17 cellular contexts compared by ENCODE assay signal in the genomic region with DNA sequence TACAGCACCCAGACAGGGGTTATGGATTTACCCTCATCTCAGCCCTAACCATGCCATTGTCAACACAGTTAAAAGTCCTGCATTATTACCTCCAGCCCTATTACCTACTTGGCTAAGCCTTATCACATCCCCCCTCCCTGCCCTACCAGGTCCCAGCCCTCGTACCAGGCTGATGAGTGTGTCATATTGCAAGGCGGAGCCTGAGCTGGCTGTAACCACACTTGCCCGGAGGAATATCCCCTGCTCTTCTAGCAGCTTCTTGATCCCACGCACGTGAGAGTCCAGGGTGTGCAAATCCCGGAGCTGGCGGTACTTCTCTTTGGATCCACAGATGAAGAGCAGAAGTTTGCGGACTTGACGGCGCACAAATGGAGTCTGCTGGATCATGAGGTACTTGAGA.
DNase-seq lines count a peak whose midpoint lies in the region; ATAC-seq and TF ChIP-seq lines count a peak whose summit lies in the region.
"Had no signal": no experiment of that assay in that cellular context is flagged by ENCODE, and none has a peak within 500 bp of the region (broad histone marks: within the 10 kb centered on the region; RNA-seq: fewer than 3 reads in every experiment).

No MANE protein-coding gene starts in this region.

- H3K27ac ChIP-seq in CD4-positive, alpha-beta T cell (ENCODE audit: low read depth, low read length), result no peak overlapping the region
- no peak overlapping the region for H3K27ac ChIP-seq in testis
- H3K27ac ChIP-seq: adrenal gland, right lobe of liver, upper lobe of left lung had no signal

- no peaks in the 10 kb centered on the region for H3K9me3 ChIP-seq in CD4-positive, alpha-beta T cell (ENCODE audit: control insufficient read depth, low read length)
- no peaks in the 10 kb centered on the region for H3K9me3 ChIP-seq in Loucy (ENCODE audit: insufficient read depth, low read depth, low read length)
- no peaks in the 10 kb centered on the region for H3K9me3 ChIP-seq in testis
- H3K9me3 ChIP-seq: adrenal gland, right lobe of liver, upper lobe of left lung had no signal

- peaks cover 71% of the 10 kb centered on the region for H3K4me1 ChIP-seq in Loucy (ENCODE audit: insufficient read depth, low read length, poor library complexity, severe bottlenecking)
- no peaks in the 10 kb centered on the region for H3K4me1 ChIP-seq in testis
- H3K4me1 ChIP-seq: right lobe of liver, upper lobe of left lung had no signal

- POLR2A ChIA-PET in CD4-positive, alpha-beta T cell (lab: Charles Lee), result no interaction called here

- no peak for TF ChIP-seq POLR2A in testis (IDR thresholded peaks at IDR 0.05)

- H3K9ac ChIP-seq in Loucy (ENCODE audit: low read depth, low read length, poor library complexity, severe bottlenecking), result peak overlapping the region; percentile 78

- ATAC-seq in CD4-positive, alpha-beta T cell (ENCODE audit: poor library complexity), result no peak
- no peak for ATAC-seq in activated T-helper 17 cell treated with anti-CD3 and anti-CD28 coated beads, Interleukin-2, amount 50 U/mL, for 72 hours (replicated peaks)
- ATAC-seq in GM18502 (IDR thresholded peaks at IDR 0.05; ENCODE audit: poor library complexity, unreplicated experiment), result no peak

- peak overlapping the region; percentile 76 for H3K4me2 ChIP-seq in Loucy (ENCODE audit: low read depth, low read length, poor library complexity, severe bottlenecking)

- no peak for TF ChIP-seq CTCF in CD4-positive, alpha-beta T cell (IDR thresholded peaks at IDR 0.05)
- no peak for TF ChIP-seq CTCF in Loucy (conservative IDR thresholded peaks at IDR 0.05; ENCODE audit: low read length)
- no peak for TF ChIP-seq CTCF in epithelial cell of esophagus (IDR thresholded peaks at IDR 0.05; ENCODE audit: insufficient read depth, low read depth, low read length, missing control alignments)
- no peak for TF ChIP-seq CTCF in testis (IDR thresholded peaks at IDR 0.05)

- H3K4me3 Mint-ChIP-seq in CD4-positive, alpha-beta T cell, result no peak overlapping the region
- no peak overlapping the region for H3K4me3 Mint-ChIP-seq in activated T-helper 17 cell treated with anti-CD3 and anti-CD28 coated beads, Interleukin-2, amount 50 U/mL, for 72 hours
- H3K4me3 Mint-ChIP-seq: nephron progenitor cell had no signal

- H3K36me3 ChIP-seq in Loucy (ENCODE audit: insufficient read depth, low read length) (peaks cover 82% of the 10 kb centered on the region), testis (ENCODE audit: low read depth, missing control alignments) (peaks cover 5% of the 10 kb centered on the region)

- H3K79me2 ChIP-seq in Loucy (ENCODE audit: insufficient read depth, low read length), result peaks cover 20% of the 10 kb centered on the region

- peaks cover 24% of the 10 kb centered on the region for H3F3A ChIP-seq in Loucy (ENCODE audit: low read depth)

- H3K4me1 Mint-ChIP-seq in CD4-positive, alpha-beta T cell (ENCODE audit: low read depth), result peaks cover 26% of the 10 kb centered on the region
- H3K4me1 Mint-ChIP-seq in activated T-helper 17 cell treated with anti-CD3 and anti-CD28 coated beads, Interleukin-2, amount 50 U/mL, for 72 hours, result peaks cover 25% of the 10 kb centered on the region
- H3K4me1 Mint-ChIP-seq: nephron progenitor cell had no signal

- H3K9me3 Mint-ChIP-seq in CD4-positive, alpha-beta T cell, result no peaks in the 10 kb centered on the region
- H3K9me3 Mint-ChIP-seq in activated T-helper 17 cell treated with anti-CD3 and anti-CD28 coated beads, Interleukin-2, amount 50 U/mL, for 72 hours, result no peaks in the 10 kb centered on the region
- H3K9me3 Mint-ChIP-seq: nephron progenitor cell had no signal

- 88 to 93% methylated on average over 8 to 10 of the region's 10 CpGs for WGBS in testis, 2 donors

- H3K27me3 Mint-ChIP-seq in CD4-positive, alpha-beta T cell, result no peaks in the 10 kb centered on the region
- no peaks in the 10 kb centered on the region for H3K27me3 Mint-ChIP-seq in activated T-helper 17 cell treated with anti-CD3 and anti-CD28 coated beads, Interleukin-2, amount 50 U/mL, for 72 hours

- H3K9me2 ChIP-seq in Loucy (replicated peaks; ENCODE audit: low read depth, low read length), result no peaks in the 10 kb centered on the region

- no peak overlapping the region for H2AFZ ChIP-seq in Loucy (ENCODE audit: low read length)

- peaks cover 97% of the 10 kb centered on the region for H3K36me3 Mint-ChIP-seq in CD4-positive, alpha-beta T cell (ENCODE audit: low read depth)
- H3K36me3 Mint-ChIP-seq in activated T-helper 17 cell treated with anti-CD3 and anti-CD28 coated beads, Interleukin-2, amount 50 U/mL, for 72 hours (ENCODE audit: low read depth), result peaks cover 100% of the 10 kb centered on the region

- intact Hi-C loops in CD4-positive, alpha-beta T cell (cut with DNase I, micrococcal nuclease), result no loop called here
- intact Hi-C loops in testis (cut with DNase I; ENCODE audit: low total_unique reads), result no loop called here

- DNase-seq in CD4-positive, alpha-beta T cell, result no peak
- DNase-seq in epithelial cell of esophagus (ENCODE audit: low read depth) (peak; percentile 61), mucosa of gallbladder (ENCODE audit: low spot score) (peak; percentile 35), GOT3 (lab: John Stamatoyannopoulos, UW) (no peak), testis (no peak)
- DNase-seq: activated CD4-positive, alpha-beta T cell treated with anti-CD3 and anti-CD28 coated beads, Interleukin-2, amount 50 U/mL, for 1 hour; cortex of kidney; NCI-H1105 treated with DMSO at 0.1 percent for 48 hours; nephron progenitor cell; right lobe of liver; stimulated activated CD4-positive, alpha-beta T cell treated with anti-CD3 and anti-CD28 coated beads, Interleukin-2, amount 100 ng/mL, for 48 hours; upper lobe of left lung had no signal

- peak overlapping the region; percentile 77 for H3K27ac Mint-ChIP-seq in CD4-positive, alpha-beta T cell
- no peak overlapping the region for H3K27ac Mint-ChIP-seq in activated T-helper 17 cell treated with anti-CD3 and anti-CD28 coated beads, Interleukin-2, amount 50 U/mL, for 72 hours
- H3K27ac Mint-ChIP-seq: nephron progenitor cell had no signal

- H3K27me3 ChIP-seq in CD4-positive, alpha-beta T cell (ENCODE audit: control insufficient read depth, insufficient read depth, low read length), result no peaks in the 10 kb centered on the region
- H3K27me3 ChIP-seq in Loucy (ENCODE audit: insufficient read depth, low read length, poor library complexity, severe bottlenecking) (no peaks in the 10 kb centered on the region), testis (no peaks in the 10 kb centered on the region)
- H3K27me3 ChIP-seq: adrenal gland, right lobe of liver, upper lobe of left lung had no signal

- H4K20me1 ChIP-seq in Loucy (ENCODE audit: insufficient read depth, low read length, poor library complexity, severe bottlenecking), result no peaks in the 10 kb centered on the region

- H3K4me3 ChIP-seq in Loucy (ENCODE audit: low read length, poor library complexity, severe bottlenecking) (peak overlapping the region; percentile 50), epithelial cell of esophagus (ENCODE audit: low read length) (no peak overlapping the region), testis (no peak overlapping the region)
- H3K4me3 ChIP-seq: adrenal gland, lung, right lobe of liver, upper lobe of left lung had no signal

- CTCF ChIA-PET in CD4-positive, alpha-beta T cell (lab: Charles Lee), result no interaction called here

Comparison
In these comparisons a context has a peak if more than half of its experiments do, and no peak if none do; other contexts are left out.
1. DNase-seq: peak in epithelial cell of esophagus (single experiment) and mucosa of gallbladder (single experiment); none in CD4-positive, alpha-beta T cell (0 of 10), GOT3 (single experiment) and testis (single experiment).